ENCODE assay signal across 22 cellular contexts in the genomic region with DNA sequence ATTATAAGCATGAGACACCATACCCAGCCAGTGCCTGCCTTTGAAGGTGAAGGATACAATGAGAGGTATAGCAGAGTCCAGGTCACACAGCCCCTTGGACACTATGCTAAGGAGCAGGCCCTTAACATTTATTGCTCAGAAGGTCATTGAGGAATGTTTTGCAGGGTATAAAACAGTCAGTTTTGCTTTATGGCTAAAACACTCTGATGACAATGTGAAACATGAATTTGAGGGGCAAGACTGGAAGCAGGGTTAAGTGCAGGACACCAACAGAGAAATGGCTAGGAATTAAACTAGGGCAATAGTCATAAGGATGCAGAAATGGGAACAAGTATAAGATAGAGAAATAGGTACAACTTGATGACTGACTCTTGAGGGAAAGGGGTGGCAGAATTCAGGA.
"Had no signal": no experiment of that assay in that cellular context is flagged by ENCODE, and none has a peak within 500 bp of the region (broad histone marks: within the 10 kb centered on the region; RNA-seq: fewer than 3 reads in every experiment).

No MANE protein-coding gene starts in this region.

- DNase-seq: Karpas-422, KBM-7, MG63, NCI-H1092, NCI-H1105 treated with DMSO at 0.1 percent for 48 hours, NCI-H1417 treated with DMSO at 0.1 percent for 48 hours, NCI-H146, NCI-H1694 treated with DMSO at 0.1 percent for 48 hours, NCI-H1930, NCI-H2081, NCI-H2107, NCI-H2227 treated with DMSO at 0.1 percent for 48 hours, NCI-H446, NCI-H510A, NCI-H524 treated with DMSO at 0.1 percent for 48 hours, NCI-H69, NCI-H774, SHP77, SK-N-SH, SW 1271 had no signal

- H3K36me3 Mint-ChIP-seq: IgD-negative memory B cell had no signal

- H3K27me3 ChIP-seq: MG63 had no signal

- H3K9ac ChIP-seq: SK-N-SH had no signal

- H3K36me3 ChIP-seq: MG63 had no signal

- H3K27ac Mint-ChIP-seq: IgD-negative memory B cell had no signal

- H3K27ac ChIP-seq: RWPE1 had no signal

- H3K4me3 ChIP-seq: MG63 had no signal

- H3K4me1 Mint-ChIP-seq: IgD-negative memory B cell had no signal
